Comparison of ENCODE assay signal across 12 cellular contexts in genomic region chr12:54240971-54241588, GRCh38. TPM values are rescaled to one million over a fixed set of nuclear protein-coding genes. Genes with fewer than 3 reads are reported as not detected.
DNase-seq lines count a peak whose midpoint lies in the region; ATAC-seq and TF ChIP-seq lines count a peak whose summit lies in the region.
"Had no signal": no experiment of that assay in that cellular context is flagged by ENCODE, and none has a peak within 500 bp of the region (broad histone marks: within the 10 kb centered on the region; RNA-seq: fewer than 3 reads in every experiment).

No MANE protein-coding gene starts in this region.

- H3K4me3 Mint-ChIP-seq in activated T-cell treated with anti-CD3 and anti-CD28 coated beads, Interleukin-2, amount 50 U/mL, for 72 hours: peak overlapping the region; percentile 29 to 49
- no peak overlapping the region for H3K4me3 Mint-ChIP-seq in activated T-cell treated with anti-CD3 and anti-CD28 coated beads, Interleukin-2, amount 50 U/mL, for 4 hours
- H3K4me3 Mint-ChIP-seq in WTC11: no peak overlapping the region
- no peak overlapping the region for H3K4me3 Mint-ChIP-seq in progenitor cell of endocrine pancreas (ENCODE audit: low read depth)
- H3K4me3 Mint-ChIP-seq: neural progenitor cell had no signal

- peak; percentile 90 to 91 for ATAC-seq in activated T-cell treated with anti-CD3 and anti-CD28 coated beads, Interleukin-2, amount 50 U/mL, for 72 hours (replicated peaks in 1 of 2)
- no peak for ATAC-seq in activated T-cell treated with anti-CD3 and anti-CD28 coated beads, Interleukin-2, amount 50 U/mL, for 4 hours
- ATAC-seq in HG02610 (IDR thresholded peaks at IDR 0.05; ENCODE audit: unreplicated experiment) (peak; percentile 90), WTC11 (no peak)

- 89 to 93% (median 90%) methylated on average over 2 of the region's 2 CpGs for WGBS in ovary, 3 donors

- no peaks in the 10 kb centered on the region for H3K9me3 Mint-ChIP-seq in activated T-cell treated with anti-CD3 and anti-CD28 coated beads, Interleukin-2, amount 50 U/mL, for 72 hours
- no peaks in the 10 kb centered on the region for H3K9me3 Mint-ChIP-seq in activated T-cell treated with anti-CD3 and anti-CD28 coated beads, Interleukin-2, amount 50 U/mL, for 4 hours
- H3K9me3 Mint-ChIP-seq in WTC11 (no peaks in the 10 kb centered on the region), progenitor cell of endocrine pancreas (ENCODE audit: low read depth) (no peaks in the 10 kb centered on the region)
- H3K9me3 Mint-ChIP-seq: neural progenitor cell had no signal

- intact Hi-C loops in ovary (cut with DNase I): no loop called here

- TF ChIP-seq EP300 in ovary (IDR thresholded peaks at IDR 0.05): no peak

- H3K4me1 Mint-ChIP-seq in activated T-cell treated with anti-CD3 and anti-CD28 coated beads, Interleukin-2, amount 50 U/mL, for 72 hours (ENCODE audit: low read depth): peaks cover 20% of the 10 kb centered on the region
- H3K4me1 Mint-ChIP-seq in activated T-cell treated with anti-CD3 and anti-CD28 coated beads, Interleukin-2, amount 50 U/mL, for 4 hours (ENCODE audit: low read depth): peaks cover 4% of the 10 kb centered on the region
- H3K4me1 Mint-ChIP-seq in WTC11: no peaks in the 10 kb centered on the region
- H3K4me1 Mint-ChIP-seq in progenitor cell of endocrine pancreas (ENCODE audit: low read depth): peaks cover 16% of the 10 kb centered on the region
- H3K4me1 Mint-ChIP-seq: neural progenitor cell had no signal

- no peak overlapping the region for H3K4me3 ChIP-seq in ovary
- H3K4me3 ChIP-seq: GM23248, neural progenitor cell had no signal

- no peak overlapping the region for H3K27ac ChIP-seq in ovary
- H3K27ac ChIP-seq: GM23248, VCaP had no signal

- no peak for TF ChIP-seq CTCF in WTC11 (IDR thresholded peaks at IDR 0.05)
- TF ChIP-seq CTCF in progenitor cell of endocrine pancreas (IDR thresholded peaks at IDR 0.05; ENCODE audit: unreplicated experiment): no peak
- no peak for TF ChIP-seq CTCF in ovary (IDR thresholded peaks at IDR 0.05)

- no peaks in the 10 kb centered on the region for H3K4me1 ChIP-seq in ovary (ENCODE audit: insufficient read depth)
- H3K4me1 ChIP-seq: neural progenitor cell had no signal

- DNase-seq in activated T-cell treated with anti-CD3 and anti-CD28 coated beads, Interleukin-2, amount 50 U/mL, for 72 hours: peak; percentile 17 to 20
- no peak for DNase-seq in activated T-cell treated with anti-CD3 and anti-CD28 coated beads, Interleukin-2, amount 50 U/mL, for 4 hours
- no peak for DNase-seq in WTC11 (ENCODE audit: low spot score)
- DNase-seq in progenitor cell of endocrine pancreas (ENCODE audit: low spot score, unreplicated experiment): no peak
- DNase-seq in ovary: no peak
- no peak for DNase-seq in HCEC 1CT
- no peak for DNase-seq in SW480 (ENCODE audit: low spot score)
- DNase-seq: GM23248, Kasumi-1 had no signal

- H3K27me3 Mint-ChIP-seq in activated T-cell treated with anti-CD3 and anti-CD28 coated beads, Interleukin-2, amount 50 U/mL, for 72 hours (ENCODE audit: low read depth): no peaks in the 10 kb centered on the region
- H3K27me3 Mint-ChIP-seq in activated T-cell treated with anti-CD3 and anti-CD28 coated beads, Interleukin-2, amount 50 U/mL, for 4 hours (ENCODE audit: low read depth): no peaks in the 10 kb centered on the region
- H3K27me3 Mint-ChIP-seq in WTC11 (ENCODE audit: low read depth) (no peaks in the 10 kb centered on the region), progenitor cell of endocrine pancreas (no peaks in the 10 kb centered on the region)

- POLR2A ChIA-PET in WTC11 (lab: Charles Lee): no interaction called here

- H3K27me3 ChIP-seq in ovary: no peaks in the 10 kb centered on the region
- H3K27me3 ChIP-seq: neural progenitor cell had no signal

- TF ChIP-seq POLR2A in ovary (IDR thresholded peaks at IDR 0.05): no peak

- peak overlapping the region; percentile 86 for H3K27ac Mint-ChIP-seq in activated T-cell treated with anti-CD3 and anti-CD28 coated beads, Interleukin-2, amount 50 U/mL, for 72 hours
- H3K27ac Mint-ChIP-seq in WTC11: peak overlapping the region; percentile 64
- H3K27ac Mint-ChIP-seq in progenitor cell of endocrine pancreas: peak overlapping the region; percentile 33
- H3K27ac Mint-ChIP-seq: neural progenitor cell had no signal

- CTCF ChIA-PET in WTC11 (lab: Charles Lee): interaction anchor here (0.5 to 3.1 kb wide), 4 partner anchors 8 to 84 kb away, joined by 5 to 12 read pairs (median 6); partner anchors contain the start of gene COPZ1

- H3K9me3 ChIP-seq in ovary: no peaks in the 10 kb centered on the region

- peaks cover 2 to 11% of the 10 kb centered on the region in 2 donors for H3K36me3 Mint-ChIP-seq in activated T-cell treated with anti-CD3 and anti-CD28 coated beads, Interleukin-2, amount 50 U/mL, for 72 hours (ENCODE audit: insufficient read depth in 2 of 2)
- H3K36me3 Mint-ChIP-seq in activated T-cell treated with anti-CD3 and anti-CD28 coated beads, Interleukin-2, amount 50 U/mL, for 4 hours (ENCODE audit: insufficient read depth): peaks cover 16% of the 10 kb centered on the region
- H3K36me3 Mint-ChIP-seq in WTC11 (peaks cover 51% of the 10 kb centered on the region), progenitor cell of endocrine pancreas (ENCODE audit: insufficient read depth) (peaks cover 22% of the 10 kb centered on the region)

- H3K36me3 ChIP-seq in ovary: no peaks in the 10 kb centered on the region

TF ChIP-seq in WTC11, 78 proteins besides CTCF, POLR2A, EP300 and RAD21 (continues in another document):
- no peak for TF ChIP-seq ZNF121 (CRISPR knock-in tag; IDR thresholded peaks at IDR 0.05)
- TF ChIP-seq RELA (CRISPR knock-in tag; IDR thresholded peaks at IDR 0.05; ENCODE audit: borderline replicate concordance): no peak
- TF ChIP-seq JAZF1 (CRISPR knock-in tag; IDR thresholded peaks at IDR 0.05): no peak
- no peak for TF ChIP-seq ZNF416 (CRISPR knock-in tag; IDR thresholded peaks at IDR 0.05)
- TF ChIP-seq MYBL2 (CRISPR knock-in tag; IDR thresholded peaks at IDR 0.05): no peak
- TF ChIP-seq MXD4 (CRISPR knock-in tag; IDR thresholded peaks at IDR 0.05; ENCODE audit: borderline replicate concordance): no peak
- TF ChIP-seq ZNF317 (CRISPR knock-in tag; IDR thresholded peaks at IDR 0.05; ENCODE audit: borderline replicate concordance, low read depth): no peak
- no peak for TF ChIP-seq MLX (CRISPR knock-in tag; IDR thresholded peaks at IDR 0.05)
- no peak for TF ChIP-seq NFATC4 (CRISPR knock-in tag; IDR thresholded peaks at IDR 0.05)
- no peak for TF ChIP-seq FOXK1 (CRISPR knock-in tag; IDR thresholded peaks at IDR 0.05)
- TF ChIP-seq ATF6 (CRISPR knock-in tag; IDR thresholded peaks at IDR 0.05): no peak
- no peak for TF ChIP-seq TP53 (CRISPR knock-in tag; IDR thresholded peaks at IDR 0.05)
- TF ChIP-seq ZNF423 (CRISPR knock-in tag; IDR thresholded peaks at IDR 0.05): no peak

RNA-seq across cellular contexts. Expression of gene CBX5, which starts 38.8 kb away (rescaled TPM):
- 100 to 1,000 TPM in 1 of 2 donors, 10 to 100 TPM in 1; 89.4 to 108 TPM for total RNA-seq in activated T-cell treated with anti-CD3 and anti-CD28 coated beads, Interleukin-2, amount 50 U/mL, for 72 hours
- 10 to 100 TPM; 27.9 to 37.0 (median 33.4) TPM for total RNA-seq in activated T-cell treated with anti-CD3 and anti-CD28 coated beads, Interleukin-2, amount 50 U/mL, for 4 hours
- 182 to 218 TPM (median 216 TPM) in 3 replicates for total RNA-seq in WTC11 (2021)
- total RNA-seq in progenitor cell of endocrine pancreas: 261 and 271 TPM in 2 replicates
- 100 to 1,000 TPM in 4 of 7 donors, 10 to 100 TPM in 3; 30.3 to 119 (median 103) TPM for total RNA-seq in ovary
- polyA plus RNA-seq in ovary: 10 to 100 TPM; 14.3 to 47.6 TPM

RNA-seq across cellular contexts. Expression of gene HNRNPA1, which starts 39.4 kb away (rescaled TPM):
- 1,000 to 10,000 TPM; 1,863 to 1,950 TPM for total RNA-seq in activated T-cell treated with anti-CD3 and anti-CD28 coated beads, Interleukin-2, amount 50 U/mL, for 72 hours
- 1,000 to 10,000 TPM; 2,725 to 2,849 (median 2,779) TPM for total RNA-seq in activated T-cell treated with anti-CD3 and anti-CD28 coated beads, Interleukin-2, amount 50 U/mL, for 4 hours
- total RNA-seq in WTC11 (2021) (2,589 to 2,788 TPM (median 2,737 TPM) in 3 replicates), progenitor cell of endocrine pancreas (2,514 and 2,551 TPM in 2 replicates), ovary (1,000 to 10,000 TPM in 5 of 7 donors, 100 to 1,000 TPM in 2; 586 to 2,586 (median 2,385) TPM)
- polyA plus RNA-seq in ovary: 1,000 to 10,000 TPM; 2,375 to 2,506 TPM

RNA-seq across cellular contexts. Expression of gene SMUG1, which starts 52.3 kb away (rescaled TPM):
- 10 to 100 TPM; 21.4 to 24.9 TPM for total RNA-seq in activated T-cell treated with anti-CD3 and anti-CD28 coated beads, Interleukin-2, amount 50 U/mL, for 72 hours
- 10 to 100 TPM; 14.1 to 19.8 (median 19.2) TPM for total RNA-seq in activated T-cell treated with anti-CD3 and anti-CD28 coated beads, Interleukin-2, amount 50 U/mL, for 4 hours
- total RNA-seq in WTC11 (2021): 19.2 to 27.5 TPM (median 26.3 TPM) in 3 replicates
- 53.1 and 57.6 TPM in 2 replicates for total RNA-seq in progenitor cell of endocrine pancreas
- 10 to 100 TPM; 22.8 to 32.2 (median 26.6) TPM for total RNA-seq in ovary
- 10 to 100 TPM; 17.8 to 30.2 TPM for polyA plus RNA-seq in ovary

RNA-seq across cellular contexts. Expression of gene NFE2, which starts 59.7 kb away (rescaled TPM):
- under 1 TPM in 1 of 2 donors, not detected in 1; 0.19 TPM for total RNA-seq in activated T-cell treated with anti-CD3 and anti-CD28 coated beads, Interleukin-2, amount 50 U/mL, for 72 hours
- under 1 TPM; 0.26 to 0.40 (median 0.27) TPM for total RNA-seq in activated T-cell treated with anti-CD3 and anti-CD28 coated beads, Interleukin-2, amount 50 U/mL, for 4 hours
- total RNA-seq in WTC11 (2021) (2.4 to 3.0 TPM (median 3.0 TPM) in 3 replicates), progenitor cell of endocrine pancreas (17.2 and 17.9 TPM in 2 replicates), ovary (under 1 TPM in 5 of 7 donors, not detected in 2; 0.11 to 0.54 (median 0.33) TPM)
- polyA plus RNA-seq in ovary: under 1 TPM; 0.05 to 0.43 TPM
- total RNA-seq: GM23248 had no signal
- polyA plus RNA-seq: GM23248 had no signal

Comparison
In these comparisons a context has a peak if more than half of its experiments do, and no peak if none do; other contexts are left out.
1. ATAC-seq: peak in activated T-cell treated with anti-CD3 and anti-CD28 coated beads, Interleukin-2, amount 50 U/mL, for 72 hours (2 of 2) and HG02610 (single experiment); none in activated T-cell treated with anti-CD3 and anti-CD28 coated beads, Interleukin-2, amount 50 U/mL, for 4 hours (0 of 2) and WTC11 (single experiment).
2. DNase-seq: peak in activated T-cell treated with anti-CD3 and anti-CD28 coated beads, Interleukin-2, amount 50 U/mL, for 72 hours (2 of 2); none in activated T-cell treated with anti-CD3 and anti-CD28 coated beads, Interleukin-2, amount 50 U/mL, for 4 hours (single experiment), WTC11 (single experiment), progenitor cell of endocrine pancreas (single experiment), ovary (0 of 5), HCEC 1CT (single experiment) and SW480 (single experiment).
3. H3K4me3 Mint-ChIP-seq: peak in activated T-cell treated with anti-CD3 and anti-CD28 coated beads, Interleukin-2, amount 50 U/mL, for 72 hours (2 of 2); none in activated T-cell treated with anti-CD3 and anti-CD28 coated beads, Interleukin-2, amount 50 U/mL, for 4 hours (single experiment), WTC11 (single experiment) and progenitor cell of endocrine pancreas (single experiment).
4. H3K27ac Mint-ChIP-seq: peak in every context shown above with its lines; median percentile 86 in activated T-cell treated with anti-CD3 and anti-CD28 coated beads, Interleukin-2, amount 50 U/mL, for 72 hours; 64 in WTC11; 33 in progenitor cell of endocrine pancreas.